19 cellular contexts compared by ENCODE assay signal in the genomic region with DNA sequence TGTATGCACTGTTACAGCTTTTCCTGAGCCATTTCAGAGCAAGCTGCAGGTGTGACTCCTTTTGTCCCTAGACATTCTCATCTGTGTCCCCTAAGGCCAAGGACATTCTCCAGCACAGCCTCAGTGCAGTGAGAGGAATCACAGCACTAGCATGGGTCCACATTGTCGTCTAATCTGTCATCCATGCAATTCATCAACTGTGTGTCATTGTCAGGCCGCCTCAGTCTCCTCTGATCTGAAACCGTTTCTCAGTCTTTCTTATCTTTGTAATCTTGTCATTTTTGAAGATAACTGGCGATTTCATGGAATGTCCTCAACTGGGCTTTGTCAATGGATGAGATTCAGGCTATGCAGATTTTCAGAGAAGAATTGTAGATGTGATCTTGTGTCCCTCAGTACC. TPM values are rescaled to one million over a fixed set of nuclear protein-coding genes. Genes with fewer than 3 reads are reported as not detected.
"Had no signal": no experiment of that assay in that cellular context is flagged by ENCODE, and none has a peak within 500 bp of the region (broad histone marks: within the 10 kb centered on the region; RNA-seq: fewer than 3 reads in every experiment).

No MANE protein-coding gene starts in this region.

RNA-seq across cellular contexts. Expression of a gene that starts 24.8 kb away (rescaled TPM):
- total RNA-seq: dermis blood vessel endothelial cell; dorsolateral prefrontal cortex; epithelial cell of proximal tubule; esophagus squamous epithelium; gastrocnemius medialis; glomerular endothelial cell; heart right ventricle; kidney epithelial cell; left cardiac atrium; left lung; left ventricle myocardium superior; lower leg skin; lower lobe of right lung; lung microvascular endothelial cell; mononuclear cell; naive thymus-derived CD4-positive, alpha-beta T cell had no signal
- polyA plus RNA-seq: esophagus; heart right ventricle; keratinocyte; naive thymus-derived CD4-positive, alpha-beta T cell had no signal

RNA-seq across cellular contexts. Expression of a gene that starts 58.3 kb away (rescaled TPM):
- total RNA-seq: dermis blood vessel endothelial cell; epithelial cell of proximal tubule; esophagus squamous epithelium; gastrocnemius medialis; glomerular endothelial cell; heart right ventricle; kidney epithelial cell; left cardiac atrium; left lung; left ventricle myocardium superior; lower leg skin; lower lobe of right lung; mononuclear cell; mucosa of gallbladder; naive thymus-derived CD4-positive, alpha-beta T cell had no signal
- polyA plus RNA-seq: heart right ventricle; keratinocyte; naive thymus-derived CD4-positive, alpha-beta T cell had no signal
